Comparison of ENCODE assay signal across 8 cellular contexts in the genomic region with DNA sequence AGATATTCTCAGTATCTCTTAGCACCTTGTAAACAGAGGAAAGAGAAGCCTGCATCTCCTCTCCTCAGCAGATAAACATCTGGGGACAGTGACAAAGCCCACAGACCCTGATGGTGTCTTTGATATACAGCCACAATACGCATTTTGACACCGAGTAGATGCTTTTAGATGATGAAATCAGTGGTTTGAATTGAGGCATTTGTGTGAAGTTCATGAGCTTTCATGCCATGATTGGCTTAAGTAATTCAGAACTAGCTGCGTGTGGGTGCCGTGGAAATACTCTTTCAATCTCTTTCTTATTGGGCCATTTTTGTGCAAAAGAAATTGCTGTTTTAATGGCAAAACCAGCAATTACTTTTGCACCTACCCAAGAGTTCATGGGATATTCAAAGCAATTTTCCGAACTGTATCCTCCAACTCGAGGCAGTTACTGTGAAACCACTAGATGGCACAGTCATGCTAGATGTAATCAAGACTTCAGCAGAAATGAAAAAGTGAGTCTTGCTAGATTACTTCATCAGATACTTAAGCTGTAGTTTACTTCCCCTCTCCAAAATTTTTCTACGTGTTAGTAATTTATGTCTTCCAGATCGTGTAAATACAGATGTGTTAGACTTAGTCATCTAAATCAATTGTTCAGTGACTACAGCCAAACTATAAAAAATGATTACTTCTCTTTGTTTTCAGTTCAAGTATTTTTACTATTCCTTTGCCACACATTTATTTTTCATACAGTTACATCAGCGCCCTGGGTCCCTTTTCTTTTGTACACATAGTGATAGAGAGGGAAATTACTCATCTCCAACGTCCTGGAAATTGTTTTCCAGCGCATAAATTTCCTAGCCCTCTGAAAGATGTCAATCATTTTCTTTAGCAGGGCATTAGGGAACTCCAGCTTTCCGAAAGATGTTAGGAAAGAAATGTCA.
A peak's percentile ranks its signal among the peaks of the same experiment; 100 is the strongest.
DNase-seq lines count a peak whose midpoint lies in the region; FAIRE-seq and TF ChIP-seq lines count a peak whose summit lies in the region.

No MANE protein-coding gene starts in this region.

- H4K20me1 ChIP-seq in OCI-LY1 (ENCODE audit: insufficient read depth, low read length): no peaks in the 10 kb centered on the region

- peaks cover 14% of the 10 kb centered on the region for H3K9me3 ChIP-seq in OCI-LY1 (ENCODE audit: low read length)

- peaks cover 18% of the 10 kb centered on the region for H3K4me1 ChIP-seq in OCI-LY1 (ENCODE audit: insufficient read depth, low read length, severe bottlenecking)

- peak; percentile 66 for TF ChIP-seq CTCF in HL-60 (IDR thresholded peaks at IDR 0.05; ENCODE audit: insufficient read depth, low read length)
- TF ChIP-seq CTCF in OCI-LY1 (IDR thresholded peaks at IDR 0.05; ENCODE audit: low read length): peak; percentile 93

- H3F3A ChIP-seq in OCI-LY1 (ENCODE audit: insufficient read depth, low read length): no peaks in the 10 kb centered on the region

- FAIRE-seq in GM19239 (lab: Jason Lieb, UNC): peak; percentile 96

- H3K4me2 ChIP-seq in OCI-LY1 (ENCODE audit: low read length): peak overlapping the region; percentile 67

- peak overlapping the region; percentile 15 for H3K9ac ChIP-seq in OCI-LY1 (ENCODE audit: low read length)

- no peaks in the 10 kb centered on the region for H3K27me3 ChIP-seq in HL-60 (ENCODE audit: insufficient read depth, poor library complexity, severe bottlenecking)
- H3K27me3 ChIP-seq in OCI-LY1 (ENCODE audit: insufficient read depth, low read length): no peaks in the 10 kb centered on the region

- DNase-seq in DMS 273 treated with DMSO at 0.1 percent for 48 hours (lab: John Stamatoyannopoulos, UW) (peak; percentile 50), GM19239 (ENCODE audit: insufficient read length, low spot score) (peak; percentile 36), HL-60 (ENCODE audit: low read depth in 1 of 2, low spot score in 1 of 2) (peak in 1 of 2 experiments; percentile 44), astrocyte of the hippocampus (ENCODE audit: low read depth, low spot score) (peak; percentile 86), hippocampal formation (lab: John Stamatoyannopoulos, UW) (peak; percentile 14 to 88), skeletal muscle cell (ENCODE audit: low read depth) (peak; percentile 63), NCI-H446 treated with DMSO at 0.1 percent for 48 hours (lab: John Stamatoyannopoulos, UW) (no peak)

- no peaks in the 10 kb centered on the region for H3K9me2 ChIP-seq in OCI-LY1 (ENCODE audit: low read depth, low read length)

- H3K27ac ChIP-seq in HL-60 (replicated peaks) (no peak overlapping the region), OCI-LY1 (ENCODE audit: low read depth, low read length, poor library complexity, severe bottlenecking) (peak overlapping the region; percentile 75)

- H3K4me3 ChIP-seq in HL-60 (replicated peaks; ENCODE audit: insufficient read depth, low read length) (peak overlapping the region; percentile 29; the same call in 1 of the 2 replicates), OCI-LY1 (ENCODE audit: low read depth, low read length, poor library complexity, severe bottlenecking) (peak overlapping the region; percentile 47), skeletal muscle cell (ENCODE audit: low read depth, low read length) (peak overlapping the region; percentile 35)

- no peaks in the 10 kb centered on the region for H3K36me3 ChIP-seq in OCI-LY1 (ENCODE audit: insufficient read depth, low read length)

- H3K79me2 ChIP-seq in OCI-LY1 (ENCODE audit: insufficient read depth, low read length): no peaks in the 10 kb centered on the region

- H2AFZ ChIP-seq in OCI-LY1 (ENCODE audit: low read length): 0 out of 2 replicates have a peak overlapping the region, but pooled peaks have one; percentile 76
